8 cellular contexts compared by ENCODE assay signal in genomic region chr1:211469938-211470529, GRCh38. TPM values are rescaled to one million over a fixed set of nuclear protein-coding genes. Genes with fewer than 3 reads are reported as not detected.
DNase-seq lines count a peak whose midpoint lies in the region; ATAC-seq and TF ChIP-seq lines count a peak whose summit lies in the region.

No MANE protein-coding gene starts in this region.

- peaks cover 5% of the 10 kb centered on the region for H3K4me1 Mint-ChIP-seq in activated CD4-positive, alpha-beta memory T cell treated with anti-CD3 and anti-CD28 coated beads, Interleukin-2, amount 10 ng/mL, durations not matched to agents 7 days and 5 days
- no peaks in the 10 kb centered on the region for H3K4me1 Mint-ChIP-seq in stimulated activated effector memory CD8-positive, alpha-beta T cell treated with anti-CD3 and anti-CD28 coated beads, Interleukin-12 subunit alpha, Interleukin-12 subunit beta, amount 100 ng/mL, for 72 hours

- intact Hi-C loops in mucosa of descending colon (cut with DNase I, micrococcal nuclease) = loop anchor here in 1 of 2 donors (10.0 kb wide), 1 partner anchor 185 kb away; no protein-coding TSS in a partner anchor

- TF ChIP-seq CTCF in epithelial cell of esophagus (IDR thresholded peaks at IDR 0.05; ENCODE audit: insufficient read depth, low read depth, low read length, missing control alignments) = peak; percentile 85
- TF ChIP-seq CTCF in mucosa of descending colon (IDR thresholded peaks at IDR 0.05) = peak; percentile 75

- no peak overlapping the region for H3K4me2 ChIP-seq in GM23248 (ENCODE audit: unreplicated experiment)

- WGBS in GM23248 (ENCODE audit: low coverage in 1 of 2, low lambda C conversion rate in 2 of 2, missing lambda C conversion rate in 2 of 2), 2 experiments = 16% methylated on average over 13 of the region's 13 CpGs

- H3K9me3 ChIP-seq in GM23248 (ENCODE audit: low read depth) = no peaks in the 10 kb centered on the region
- H3K9me3 ChIP-seq in mucosa of descending colon = no peaks in the 10 kb centered on the region

- no peaks in the 10 kb centered on the region for H3K79me2 ChIP-seq in GM23248 (ENCODE audit: insufficient read depth)

- H3K9me2 ChIP-seq in GM23248 (ENCODE audit: insufficient read depth) = no peaks in the 10 kb centered on the region

- no peaks in the 10 kb centered on the region for H3K36me3 Mint-ChIP-seq in activated CD4-positive, alpha-beta memory T cell treated with anti-CD3 and anti-CD28 coated beads, Interleukin-2, amount 10 ng/mL, durations not matched to agents 7 days and 5 days (ENCODE audit: low read depth)
- H3K36me3 Mint-ChIP-seq in stimulated activated effector memory CD8-positive, alpha-beta T cell treated with anti-CD3 and anti-CD28 coated beads, Interleukin-12 subunit alpha, Interleukin-12 subunit beta, amount 100 ng/mL, for 72 hours = no peaks in the 10 kb centered on the region

- H3K27me3 Mint-ChIP-seq in activated CD4-positive, alpha-beta memory T cell treated with anti-CD3 and anti-CD28 coated beads, Interleukin-2, amount 10 ng/mL, durations not matched to agents 7 days and 5 days = peaks cover 10% of the 10 kb centered on the region

- H4K20me1 ChIP-seq in GM23248 (ENCODE audit: insufficient read depth) = no peaks in the 10 kb centered on the region

- ATAC-seq in mucosa of descending colon = peak; percentile 100
- ATAC-seq in stimulated activated effector memory CD8-positive, alpha-beta T cell treated with anti-CD3 and anti-CD28 coated beads, Interleukin-12 subunit alpha, Interleukin-12 subunit beta, amount 100 ng/mL, for 72 hours = peak; percentile 58

- no peak overlapping the region for H3K9ac ChIP-seq in GM23248

- in situ Hi-C loops in GM23248 (cut with MboI) = no loop called here

- H3K4me3 ChIP-seq in GM23248 (no peak overlapping the region), epithelial cell of esophagus (ENCODE audit: low read length) (no peak overlapping the region), mucosa of descending colon (no peak overlapping the region)

- CTCF ChIA-PET in activated CD4-positive, alpha-beta memory T cell treated with anti-CD3 and anti-CD28 coated beads, Interleukin-2, amount 10 ng/mL, durations not matched to agents 7 days and 5 days (lab: Charles Lee) = interaction anchor here (0.8 to 3.6 kb wide), 9 partner anchors 8 to 192 kb away, joined by 3 to 16 read pairs (median 6); no protein-coding TSS in a partner anchor

- H3K4me3 Mint-ChIP-seq in activated CD4-positive, alpha-beta memory T cell treated with anti-CD3 and anti-CD28 coated beads, Interleukin-2, amount 10 ng/mL, durations not matched to agents 7 days and 5 days = no peak overlapping the region
- no peak overlapping the region for H3K4me3 Mint-ChIP-seq in stimulated activated effector memory CD8-positive, alpha-beta T cell treated with anti-CD3 and anti-CD28 coated beads, Interleukin-12 subunit alpha, Interleukin-12 subunit beta, amount 100 ng/mL, for 72 hours

- H3K36me3 ChIP-seq in GM23248 (ENCODE audit: low read depth) (no peaks in the 10 kb centered on the region), mucosa of descending colon (ENCODE audit: low read depth) (no peaks in the 10 kb centered on the region)

- DNase-seq in Ammon's horn (ENCODE audit: low spot score) = peak; percentile 71
- peak; percentile 76 for DNase-seq in GM23248
- peak; percentile 96 for DNase-seq in NCI-H2196 treated with DMSO at 0.1 percent for 48 hours (lab: John Stamatoyannopoulos, UW; ENCODE audit: unreplicated experiment)
- peak; percentile 38 for DNase-seq in activated CD4-positive, alpha-beta memory T cell treated with anti-CD3 and anti-CD28 coated beads, Interleukin-2, amount 10 ng/mL, durations not matched to agents 7 days and 5 days
- DNase-seq in epithelial cell of esophagus (ENCODE audit: low read depth) = peak; percentile 77
- peak; percentile 84 to 95 (median 92) for DNase-seq in mucosa of descending colon
- no peak for DNase-seq in stimulated activated effector memory CD8-positive, alpha-beta T cell treated with anti-CD3 and anti-CD28 coated beads, Interleukin-12 subunit alpha, Interleukin-12 subunit beta, amount 100 ng/mL, for 72 hours (ENCODE audit: low spot score in 2 of 2)
- DNase-seq in T1000 (lab: John Stamatoyannopoulos, UW) = no peak

- H3K27ac ChIP-seq in GM23248 = no peak overlapping the region

- H3K27me3 ChIP-seq in GM23248 (replicated peaks; ENCODE audit: insufficient read depth) = peaks cover 20% of the 10 kb centered on the region

- H2AFZ ChIP-seq in GM23248 = no peak overlapping the region

- H3K9me3 Mint-ChIP-seq in activated CD4-positive, alpha-beta memory T cell treated with anti-CD3 and anti-CD28 coated beads, Interleukin-2, amount 10 ng/mL, durations not matched to agents 7 days and 5 days = no peaks in the 10 kb centered on the region
- no peaks in the 10 kb centered on the region for H3K9me3 Mint-ChIP-seq in stimulated activated effector memory CD8-positive, alpha-beta T cell treated with anti-CD3 and anti-CD28 coated beads, Interleukin-12 subunit alpha, Interleukin-12 subunit beta, amount 100 ng/mL, for 72 hours

- H3K4me1 ChIP-seq in GM23248 (ENCODE audit: insufficient read depth) (no peaks in the 10 kb centered on the region), mucosa of descending colon (ENCODE audit: low read depth) (peaks cover 3% of the 10 kb centered on the region)

- H3F3A ChIP-seq in GM23248 (ENCODE audit: insufficient read depth) = no peaks in the 10 kb centered on the region

- POLR2A ChIA-PET in activated CD4-positive, alpha-beta memory T cell treated with anti-CD3 and anti-CD28 coated beads, Interleukin-2, amount 10 ng/mL, durations not matched to agents 7 days and 5 days (lab: Charles Lee) = interaction anchor here (0.8 kb wide), 1 partner anchor 143 kb away, joined by 3 read pairs; no protein-coding TSS in a partner anchor

- no peak overlapping the region for H3K27ac Mint-ChIP-seq in activated CD4-positive, alpha-beta memory T cell treated with anti-CD3 and anti-CD28 coated beads, Interleukin-2, amount 10 ng/mL, durations not matched to agents 7 days and 5 days
- H3K27ac Mint-ChIP-seq in stimulated activated effector memory CD8-positive, alpha-beta T cell treated with anti-CD3 and anti-CD28 coated beads, Interleukin-12 subunit alpha, Interleukin-12 subunit beta, amount 100 ng/mL, for 72 hours = peak overlapping the region; percentile 10

RNA-seq across cellular contexts. Expression of gene RD3, which starts 21.9 kb away (rescaled TPM):
- not detected in 2 replicates for total RNA-seq in GM23248 (2014; rRNA removed; shearing (Covaris generic))
- polyA plus RNA-seq in GM23248 (2016; fragmentation: Nextera tagmentation; extraction: Ambion mirVana) = not detected in 2 replicates
- total RNA-seq in activated CD4-positive, alpha-beta memory T cell treated with anti-CD3 and anti-CD28 coated beads, Interleukin-2, amount 10 ng/mL, durations not matched to agents 7 days and 5 days = not detected
- not detected for total RNA-seq in mucosa of descending colon

Comparison
In these comparisons a context has a peak if more than half of its experiments do, and no peak if none do; other contexts are left out.
1. DNase-seq: peak in Ammon's horn (single experiment), GM23248 (single experiment), NCI-H2196 treated with DMSO at 0.1 percent for 48 hours (single experiment), activated CD4-positive, alpha-beta memory T cell treated with anti-CD3 and anti-CD28 coated beads, Interleukin-2, amount 10 ng/mL, durations not matched to agents 7 days and 5 days (single experiment), epithelial cell of esophagus (single experiment) and mucosa of descending colon (3 of 3); none in stimulated activated effector memory CD8-positive, alpha-beta T cell treated with anti-CD3 and anti-CD28 coated beads, Interleukin-12 subunit alpha, Interleukin-12 subunit beta, amount 100 ng/mL, for 72 hours (0 of 2) and T1000 (single experiment).